Comparison of ENCODE assay signal across 27 cellular contexts in genomic region chr5:38613475-38613874, GRCh38. TPM values are rescaled to one million over a fixed set of nuclear protein-coding genes. Genes with fewer than 3 reads are reported as not detected.
"Had no signal": no experiment of that assay in that cellular context is flagged by ENCODE, and none has a peak within 500 bp of the region (broad histone marks: within the 10 kb centered on the region; RNA-seq: fewer than 3 reads in every experiment).

No MANE protein-coding gene starts in this region.

- H3K4me2 ChIP-seq: KMS-11, SK-N-SH had no signal

- H3K27me3 ChIP-seq: adrenal gland, body of pancreas, breast epithelium, SJCRH30 had no signal

- ATAC-seq: activated CD4-positive, alpha-beta T cell treated with anti-CD3 and anti-CD28 coated beads for 36 hours; activated CD4-positive, CD25-positive, alpha-beta regulatory T cell treated with anti-CD3 and anti-CD28 coated beads, Interleukin-2, amount 50 U/mL, for 24 hours; activated CD8-positive, alpha-beta T cell treated with anti-CD3 and anti-CD28 coated beads, Interleukin-2, amount 10 ng/mL, durations not matched to agents 7 days and 5 days; activated naive CD4-positive, alpha-beta T cell treated with anti-CD3 and anti-CD28 coated beads, Interleukin-2, amount 50 U/mL, for 72 hours; activated T-cell treated with anti-CD3 and anti-CD28 coated beads, Interleukin-2, amount 50 U/mL, for 4 hours; Panc1; WTC11 had no signal

- H3K4me3 ChIP-seq: adrenal gland, body of pancreas, breast epithelium, SJCRH30 had no signal

- H3K9me3 ChIP-seq: body of pancreas, SJCRH30 had no signal

- H3K36me3 ChIP-seq: adrenal gland, breast epithelium, SJCRH30 had no signal

- H3K9me2 ChIP-seq: SK-N-SH had no signal

- H3K4me1 ChIP-seq: adrenal gland, breast epithelium, SJCRH30 had no signal

- H3K9ac ChIP-seq: KMS-11, SK-N-SH had no signal

- DNase-seq: activated CD4-positive, alpha-beta T cell treated with anti-CD3 and anti-CD28 coated beads for 36 hours; activated CD4-positive, alpha-beta T cell treated with anti-CD3 and anti-CD28 coated beads, Interleukin-2, amount 10 ng/mL, durations not matched to agents 7 days and 5 days; activated CD4-positive, alpha-beta T cell treated with anti-CD3 and anti-CD28 coated beads, Interleukin-2, amount 50 U/mL, for 48 hours; activated CD8-positive, alpha-beta T cell treated with anti-CD3 and anti-CD28 coated beads, Interleukin-2, amount 10 ng/mL, durations not matched to agents 7 days and 5 days; activated gamma-delta T cell treated with Interleukin-2 at 50 U/mL for 16 hours; activated naive CD4-positive, alpha-beta T cell treated with anti-CD3 and anti-CD28 coated beads for 36 hours; activated T-cell treated with anti-CD3 and anti-CD28 coated beads, Interleukin-2, amount 50 U/mL, for 4 hours; adrenal gland; cerebellar nuclear complex; NCI-H1092 treated with DMSO at 0.1 percent for 48 hours; NCI-H146; NCI-H187; NCI-H2081 treated with DMSO at 0.1 percent for 48 hours; NCI-H2171 treated with DMSO at 0.1 percent for 48 hours; NCI-H345; NCI-H524 treated with DMSO at 0.1 percent for 48 hours; NCI-H774; SHP77; SJCRH30; SK-N-SH had no signal

- H3K27ac ChIP-seq: adrenal gland, KMS-11, SJCRH30 had no signal

RNA-seq across cellular contexts. Expression of gene LIFR, which starts 57.0 kb away (rescaled TPM):
- total RNA-seq: activated CD8-positive, alpha-beta T cell treated with anti-CD3 and anti-CD28 coated beads, Interleukin-2, amount 10 ng/mL, durations not matched to agents 7 days and 5 days had no signal
